Comparison of ENCODE assay signal across 8 cellular contexts in genomic region chr20:325043-325888, GRCh38. TPM values are rescaled to one million over a fixed set of nuclear protein-coding genes. Genes with fewer than 3 reads are reported as not detected.
DNase-seq lines count a peak whose midpoint lies in the region; ATAC-seq and TF ChIP-seq lines count a peak whose summit lies in the region.

TSS of gene SOX12 (plus strand) at chr20:325552. CDS start at chr20:325925, 373 bp downstream.

- DNase-seq in CD4-positive, alpha-beta memory T cell: peak; percentile 92 to 96 (median 92)
- DNase-seq in HK-2 (ENCODE audit: unreplicated experiment): peak; percentile 99
- peak; percentile 92 for DNase-seq in NCI-H82 treated with DMSO at 0.1 percent for 48 hours (lab: John Stamatoyannopoulos, UW; ENCODE audit: unreplicated experiment)
- peak; percentile 96 for DNase-seq in activated CD4-positive, alpha-beta memory T cell treated with anti-CD3 and anti-CD28 coated beads, Interleukin-2, amount 10 ng/mL, durations not matched to agents 7 days and 5 days
- DNase-seq in lower leg skin (ENCODE audit: low spot score in 2 of 2): peak; percentile 95 to 99
- peak; percentile 95 to 98 for DNase-seq in stimulated activated CD4-positive, alpha-beta T cell treated with anti-CD3 and anti-CD28 coated beads, Interleukin-4, amount 100 ng/mL, for 48 hours (ENCODE audit: low read depth in 2 of 2)

- peaks cover 0 to 1% of the 10 kb centered on the region in 2 donors for H3K36me3 Mint-ChIP-seq in CD4-positive, alpha-beta memory T cell
- H3K36me3 Mint-ChIP-seq in activated CD4-positive, alpha-beta memory T cell treated with anti-CD3 and anti-CD28 coated beads, Interleukin-2, amount 10 ng/mL, durations not matched to agents 7 days and 5 days (ENCODE audit: low read depth): no peaks in the 10 kb centered on the region

- H3K4me1 ChIP-seq in CD4-positive, alpha-beta memory T cell (ENCODE audit: insufficient read depth, low read length): peaks cover 27% of the 10 kb centered on the region
- H3K4me1 ChIP-seq in duodenal mucosa (ENCODE audit: control insufficient read depth in 1 of 2, insufficient read depth in 2 of 2, low read length in 2 of 2): peaks cover 7 to 23% of the 10 kb centered on the region in 2 donors

- WGBS in lower leg skin, 2 donors: 1% methylated on average over 40 to 62 of the region's 106 CpGs

- peak within 1 kb of the TSS; percentile 79 to 96 for H3K4me3 ChIP-seq in CD4-positive, alpha-beta memory T cell (ENCODE audit: low read length in 2 of 2)
- H3K4me3 ChIP-seq in duodenal mucosa (ENCODE audit: low read depth in 1 of 2, low read length in 2 of 2) (peak within 1 kb of the TSS; percentile 88 to 98), lower leg skin (ENCODE audit: low read depth, poor library complexity, severe bottlenecking) (peak within 1 kb of the TSS; percentile 39)

- TF ChIP-seq POLR2A in lower leg skin (IDR thresholded peaks at IDR 0.05): no peak

- no peaks in the 10 kb centered on the region for H3K9me3 ChIP-seq in CD4-positive, alpha-beta memory T cell (ENCODE audit: control insufficient read depth in 1 of 2, low read length in 2 of 2)
- no peaks in the 10 kb centered on the region for H3K9me3 ChIP-seq in duodenal mucosa (ENCODE audit: control insufficient read depth in 1 of 2, low read length in 2 of 2)

- POLR2A ChIA-PET in CD4-positive, alpha-beta memory T cell (lab: Charles Lee; ENCODE audit: partially characterized antibody): interaction anchor here (0.6 to 4.3 kb wide), 12 partner anchors 15 to 218 kb away, joined by 3 to 112 read pairs (median 4); partner anchors contain the start of genes CSNK2A1, TBC1D20 and ZCCHC3
- POLR2A ChIA-PET in activated CD4-positive, alpha-beta memory T cell treated with anti-CD3 and anti-CD28 coated beads, Interleukin-2, amount 10 ng/mL, durations not matched to agents 7 days and 5 days (lab: Charles Lee): interaction anchor here (0.5 to 7.2 kb wide), 6 partner anchors 13 to 218 kb away, joined by 3 to 95 read pairs (median 4); partner anchors contain the start of genes CSNK2A1, NRSN2 and ZCCHC3

- peak within 1 kb of the TSS; percentile 50 for H3K27ac ChIP-seq in CD4-positive, alpha-beta memory T cell (ENCODE audit: low read depth, low read length)
- peak within 1 kb of the TSS; percentile 89 for H3K27ac ChIP-seq in duodenal mucosa (ENCODE audit: low read depth, low read length)

- H3K36me3 ChIP-seq in CD4-positive, alpha-beta memory T cell (ENCODE audit: insufficient read depth, low read length): no peaks in the 10 kb centered on the region
- H3K36me3 ChIP-seq in duodenal mucosa (ENCODE audit: control insufficient read depth in 1 of 2, insufficient read depth in 2 of 2, low read length in 2 of 2): no peaks in the 10 kb centered on the region

- peak within 1 kb of the TSS; percentile 88 to 96 (median 92) for H3K27ac Mint-ChIP-seq in CD4-positive, alpha-beta memory T cell
- peak within 1 kb of the TSS; percentile 81 for H3K27ac Mint-ChIP-seq in activated CD4-positive, alpha-beta memory T cell treated with anti-CD3 and anti-CD28 coated beads, Interleukin-2, amount 10 ng/mL, durations not matched to agents 7 days and 5 days

- CTCF ChIA-PET in CD4-positive, alpha-beta memory T cell (lab: Charles Lee; ENCODE audit: partially characterized antibody): interaction anchor here (0.8 to 3.1 kb wide), 3 partner anchors 26 to 59 kb away, joined by 3 to 16 read pairs (median 5); no protein-coding TSS in a partner anchor
- CTCF ChIA-PET in activated CD4-positive, alpha-beta memory T cell treated with anti-CD3 and anti-CD28 coated beads, Interleukin-2, amount 10 ng/mL, durations not matched to agents 7 days and 5 days (lab: Charles Lee): interaction anchor here (1.4 to 2.3 kb wide), 4 partner anchors 27 to 320 kb away, joined by 3 to 14 read pairs (median 4); no protein-coding TSS in a partner anchor

- no peaks in the 10 kb centered on the region for H3K27me3 ChIP-seq in CD4-positive, alpha-beta memory T cell (ENCODE audit: insufficient read depth, low read length)
- no peaks in the 10 kb centered on the region for H3K27me3 ChIP-seq in duodenal mucosa (ENCODE audit: control insufficient read depth in 1 of 2, insufficient read depth in 2 of 2, low read length in 2 of 2)

- peak; percentile 75 for ATAC-seq in GM19463 (IDR thresholded peaks at IDR 0.05; ENCODE audit: unreplicated experiment)

- H3K27me3 Mint-ChIP-seq in CD4-positive, alpha-beta memory T cell: no peaks in the 10 kb centered on the region
- H3K27me3 Mint-ChIP-seq in activated CD4-positive, alpha-beta memory T cell treated with anti-CD3 and anti-CD28 coated beads, Interleukin-2, amount 10 ng/mL, durations not matched to agents 7 days and 5 days: peaks cover 2% of the 10 kb centered on the region

- H3K4me3 Mint-ChIP-seq in CD4-positive, alpha-beta memory T cell: peak within 1 kb of the TSS; percentile 90 to 95 (median 92)
- H3K4me3 Mint-ChIP-seq in activated CD4-positive, alpha-beta memory T cell treated with anti-CD3 and anti-CD28 coated beads, Interleukin-2, amount 10 ng/mL, durations not matched to agents 7 days and 5 days: peak within 1 kb of the TSS; percentile 87

- intact Hi-C loops in CD4-positive, alpha-beta memory T cell (cut with micrococcal nuclease): loop anchor here (1.0 kb wide), 3 partner anchors 28 to 83 kb away; partner anchors contain the start of genes C20orf96, RBCK1 and ZCCHC3
- intact Hi-C loops in lower leg skin (cut with DNase I; ENCODE audit: low total_unique reads): no loop called here

- H3K4me1 Mint-ChIP-seq in CD4-positive, alpha-beta memory T cell: peaks cover 3 to 26% (median 14%) of the 10 kb centered on the region in 4 donors
- peaks cover 32% of the 10 kb centered on the region for H3K4me1 Mint-ChIP-seq in activated CD4-positive, alpha-beta memory T cell treated with anti-CD3 and anti-CD28 coated beads, Interleukin-2, amount 10 ng/mL, durations not matched to agents 7 days and 5 days

- H3K9me3 Mint-ChIP-seq in CD4-positive, alpha-beta memory T cell: no peaks in the 10 kb centered on the region
- no peaks in the 10 kb centered on the region for H3K9me3 Mint-ChIP-seq in activated CD4-positive, alpha-beta memory T cell treated with anti-CD3 and anti-CD28 coated beads, Interleukin-2, amount 10 ng/mL, durations not matched to agents 7 days and 5 days

- peak within 1 kb of the TSS; percentile 92 to 93 for H3K9ac ChIP-seq in duodenal mucosa (ENCODE audit: low read depth in 1 of 2, low read length in 2 of 2)

- TF ChIP-seq CTCF in lower leg skin (IDR thresholded peaks at IDR 0.05): no peak

RNA-seq across cellular contexts. Expression of gene SOX12, which starts in this region (rescaled TPM):
- total RNA-seq in CD4-positive, alpha-beta memory T cell: 1 to 10 TPM; 4.7 to 5.0 TPM
- polyA plus RNA-seq in CD4-positive, alpha-beta memory T cell: under 1 TPM; 0.08 to 0.69 TPM
- total RNA-seq in activated CD4-positive, alpha-beta memory T cell treated with anti-CD3 and anti-CD28 coated beads, Interleukin-2, amount 10 ng/mL, durations not matched to agents 7 days and 5 days: 1 to 10 TPM; 2.9 to 3.2 TPM
- total RNA-seq in lower leg skin: 1 to 10 TPM; 4.7 to 9.9 (median 5.4) TPM

Comparison
In these comparisons a context has a peak if more than half of its experiments do, and no peak if none do; other contexts are left out.
1. Peak in every context shown above with its lines: DNase-seq, ATAC-seq, H3K4me3 ChIP-seq and H3K27ac ChIP-seq.
2. H3K4me3 ChIP-seq: peak in every context shown above with its lines; median percentile 93 in duodenal mucosa; 88 in CD4-positive, alpha-beta memory T cell; 39 in lower leg skin.